Comparison of ENCODE assay signal across 8 cellular contexts in genomic region chr1:31789259-31790065, GRCh38. TPM values are rescaled to one million over a fixed set of nuclear protein-coding genes. Genes with fewer than 3 reads are reported as not detected.
DNase-seq lines count a peak whose midpoint lies in the region; ATAC-seq and TF ChIP-seq lines count a peak whose summit lies in the region.

No MANE protein-coding gene starts in this region.

- intact Hi-C loops in left ventricle myocardium superior (cut with micrococcal nuclease) = loop anchor here (10.0 kb wide), 1 partner anchor 125 kb away; no protein-coding TSS in a partner anchor

- H3K9me3 Mint-ChIP-seq in HFFc6 (no peaks in the 10 kb centered on the region), progenitor cell of endocrine pancreas (ENCODE audit: low read depth) (no peaks in the 10 kb centered on the region)

- TF ChIP-seq POLR2A in upper lobe of left lung (IDR thresholded peaks at IDR 0.05) = no peak

- peaks cover 36% of the 10 kb centered on the region for H3K4me1 Mint-ChIP-seq in HFFc6 (ENCODE audit: low read depth)
- no peaks in the 10 kb centered on the region for H3K4me1 Mint-ChIP-seq in progenitor cell of endocrine pancreas (ENCODE audit: low read depth)

- no peaks in the 10 kb centered on the region for H3K27me3 ChIP-seq in upper lobe of left lung

- H3K4me3 ChIP-seq in upper lobe of left lung = peak overlapping the region; percentile 55 to 69 (median 62)

- TF ChIP-seq CTCF in HFFc6 (IDR thresholded peaks at IDR 0.05) (peak; percentile 88), progenitor cell of endocrine pancreas (IDR thresholded peaks at IDR 0.05; ENCODE audit: unreplicated experiment) (peak; percentile 76), upper lobe of left lung (IDR thresholded peaks at IDR 0.05) (peak; percentile 92 to 98 (median 96))

- no peaks in the 10 kb centered on the region for H3K9me3 ChIP-seq in upper lobe of left lung

- TF ChIP-seq EP300 in upper lobe of left lung (IDR thresholded peaks at IDR 0.05) = no peak

- 16 to 35% methylated on average over 8 to 25 of the region's 26 CpGs for WGBS in upper lobe of left lung, 2 donors

- H3K27ac ChIP-seq in upper lobe of left lung = peak overlapping the region; percentile 79 to 88 (median 85)

- no peaks in the 10 kb centered on the region for H3K36me3 Mint-ChIP-seq in HFFc6 (ENCODE audit: low read depth)
- H3K36me3 Mint-ChIP-seq in progenitor cell of endocrine pancreas (ENCODE audit: insufficient read depth) = no peaks in the 10 kb centered on the region

- ATAC-seq in left ventricle myocardium superior (peak; percentile 94), upper lobe of left lung (ENCODE audit: low FRiP score in 2 of 2) (peak; percentile 93 to 95)

- no peaks in the 10 kb centered on the region; the same call in 1 of the 2 replicates for H3K27me3 Mint-ChIP-seq in HFFc6 (ENCODE audit: insufficient read depth)
- H3K27me3 Mint-ChIP-seq in progenitor cell of endocrine pancreas = peaks cover 15% of the 10 kb centered on the region

- peak overlapping the region; percentile 97 for H3K27ac Mint-ChIP-seq in HFFc6
- H3K27ac Mint-ChIP-seq in progenitor cell of endocrine pancreas = no peak overlapping the region

- H3K4me3 Mint-ChIP-seq in HFFc6 = peak overlapping the region; percentile 90
- H3K4me3 Mint-ChIP-seq in progenitor cell of endocrine pancreas (ENCODE audit: low read depth) = peak overlapping the region; percentile 84

- peaks cover 5 to 10% (median 7%) of the 10 kb centered on the region in 4 donors for H3K4me1 ChIP-seq in upper lobe of left lung

- H3K36me3 ChIP-seq in upper lobe of left lung = no peaks in the 10 kb centered on the region

- DNase-seq in DMS79 (lab: John Stamatoyannopoulos, UW) (peak; percentile 59), HFFc6 (peak; percentile 86), NCI-H1417 treated with DMSO at 0.1 percent for 48 hours (lab: John Stamatoyannopoulos, UW) (peak; percentile 10), T-helper 1 cell (peak; percentile 84 to 92 (median 89)), amniotic stem cell (lab: John Stamatoyannopoulos, UW) (peak; percentile 79), left ventricle myocardium superior (peak; percentile 97), progenitor cell of endocrine pancreas (ENCODE audit: low spot score, unreplicated experiment) (peak; percentile 99), upper lobe of left lung (peak; percentile 94 to 100)

RNA-seq across cellular contexts. Expression of gene ADGRB2, which starts 25.3 kb away (rescaled TPM):
- 1 to 10 TPM; 4.9 to 8.8 (median 6.4) TPM for total RNA-seq in HFFc6 (2021; fragmentation: NEBNext Ultra II Directional; extraction: Animal tissue kit (Norgen Biotek cat#: 25700))
- total RNA-seq in left ventricle myocardium superior (10.0 TPM), progenitor cell of endocrine pancreas (4.6 and 5.5 TPM in 2 replicates), upper lobe of left lung (1 to 10 TPM in 5 of 6 donors, under 1 TPM in 1; 0.34 to 1.9 (median 1.1) TPM)

RNA-seq across cellular contexts. Expression of gene SPOCD1, which starts 26.4 kb away (rescaled TPM):
- total RNA-seq in HFFc6 (2021; fragmentation: NEBNext Ultra II Directional; extraction: Animal tissue kit (Norgen Biotek cat#: 25700)) = 10 to 100 TPM; 33.7 to 40.4 (median 35.8) TPM
- total RNA-seq in left ventricle myocardium superior = not detected
- 0.36 and 0.91 TPM in 2 replicates for total RNA-seq in progenitor cell of endocrine pancreas
- 10 to 100 TPM in 3 of 6 donors, 1 to 10 TPM in 3; 7.3 to 63.3 (median 10.4) TPM for total RNA-seq in upper lobe of left lung

Comparison
In these comparisons a context has a peak if more than half of its experiments do, and no peak if none do; other contexts are left out.
1. Peak in every context shown above with its lines: DNase-seq, ATAC-seq, H3K4me3 ChIP-seq and H3K27ac ChIP-seq.
2. DNase-seq: peak in every context shown above with its lines; median percentile 99 in progenitor cell of endocrine pancreas; 97 in left ventricle myocardium superior; 97 in upper lobe of left lung; 89 in T-helper 1 cell; 86 in HFFc6; 79 in amniotic stem cell; 59 in DMS79; 10 in NCI-H1417 treated with DMSO at 0.1 percent for 48 hours.